ENCODE assay signal across 11 cellular contexts in the genomic region with DNA sequence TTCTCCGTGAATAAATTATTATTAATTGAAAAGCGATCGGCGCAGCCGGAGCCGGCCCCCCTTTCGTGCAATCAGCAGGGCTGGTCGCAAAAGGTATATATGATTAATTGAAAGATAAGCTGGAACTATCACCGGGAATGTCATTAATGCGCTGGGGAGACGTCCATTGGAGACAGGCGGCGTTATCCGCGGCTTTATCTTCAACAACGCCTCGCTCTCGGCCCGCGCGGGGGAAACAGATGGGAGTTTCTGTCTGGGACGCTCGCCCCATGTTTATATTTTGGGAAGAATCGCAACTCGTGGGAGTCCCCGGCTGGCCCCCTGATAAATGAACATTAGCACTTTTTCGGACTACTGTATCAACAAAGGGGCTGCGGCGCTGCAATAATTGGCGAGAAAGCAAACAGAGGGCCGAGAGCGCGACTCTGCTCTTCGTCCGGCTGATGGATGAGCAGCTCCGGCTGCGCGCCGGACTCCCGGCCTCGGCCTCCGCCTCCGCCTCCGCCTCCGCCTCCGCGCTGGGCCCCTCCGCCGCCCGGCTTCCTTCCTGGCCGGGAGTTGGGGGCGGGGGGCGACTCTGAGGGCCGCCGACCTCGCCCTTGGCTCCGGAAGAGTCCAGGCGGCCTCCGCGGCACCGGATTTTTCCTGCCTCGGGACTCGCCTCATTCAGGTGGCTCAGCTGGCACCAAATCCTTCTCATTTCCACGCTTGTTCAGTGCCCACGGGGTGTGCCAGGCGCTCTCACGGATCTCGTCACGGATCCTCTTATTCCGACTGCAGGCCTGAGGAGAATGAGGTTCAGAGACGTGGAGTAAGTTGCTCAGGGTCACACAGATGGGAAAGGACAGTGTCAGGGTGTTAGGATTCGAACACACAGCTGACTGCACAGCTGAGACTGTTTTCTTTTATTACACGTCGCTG. TPM values are rescaled to one million over a fixed set of nuclear protein-coding genes. Genes with fewer than 3 reads are reported as not detected.
A peak's percentile ranks its signal among the peaks of the same experiment; 100 is the strongest.
DNase-seq lines count a peak whose midpoint lies in the region; ATAC-seq and TF ChIP-seq lines count a peak whose summit lies in the region.
"Had no signal": no experiment of that assay in that cellular context is flagged by ENCODE, and none has a peak within 500 bp of the region (broad histone marks: within the 10 kb centered on the region; RNA-seq: fewer than 3 reads in every experiment).

No MANE protein-coding gene starts in this region.

- POLR2A ChIA-PET in activated CD8-positive, alpha-beta T cell treated with anti-CD3 and anti-CD28 coated beads for 36 hours (lab: Charles Lee): interaction anchor here (1.2 kb wide), 1 partner anchor 10 kb away, joined by 3 read pairs; no protein-coding TSS in a partner anchor

- H3K9me3 ChIP-seq in heart right ventricle: no peaks in the 10 kb centered on the region
- no peaks in the 10 kb centered on the region for H3K9me3 ChIP-seq in right lobe of liver
- H3K9me3 ChIP-seq: transverse colon had no signal

- no peak for TF ChIP-seq CTCF in heart right ventricle (IDR thresholded peaks at IDR 0.05)
- no peak for TF ChIP-seq CTCF in activated CD8-positive, alpha-beta T cell treated with anti-CD3 and anti-CD28 coated beads for 36 hours (IDR thresholded peaks at IDR 0.05)
- no peak for TF ChIP-seq CTCF in right lobe of liver (IDR thresholded peaks at IDR 0.05)
- no peak for TF ChIP-seq CTCF in lower leg skin (IDR thresholded peaks at IDR 0.05)

- H3K9me3 Mint-ChIP-seq in activated CD8-positive, alpha-beta T cell treated with anti-CD3 and anti-CD28 coated beads for 36 hours: no peaks in the 10 kb centered on the region

- DNase-seq in heart right ventricle (no peak), cardiac septum (ENCODE audit: low spot score) (no peak), right lobe of liver (no peak), Ammon's horn (ENCODE audit: low spot score) (no peak), lower leg skin (ENCODE audit: low spot score in 2 of 2) (no peak)
- no peak for DNase-seq in activated CD8-positive, alpha-beta T cell treated with anti-CD3 and anti-CD28 coated beads for 36 hours
- DNase-seq: activated CD4-positive, alpha-beta T cell treated with anti-CD3 and anti-CD28 coated beads, Interleukin-2, amount 50 U/mL, for 1 hour; GF-D8; transverse colon had no signal

- no peaks in the 10 kb centered on the region for H3K36me3 Mint-ChIP-seq in activated CD8-positive, alpha-beta T cell treated with anti-CD3 and anti-CD28 coated beads for 36 hours (ENCODE audit: low read depth)

- no peaks in the 10 kb centered on the region for H3K36me3 ChIP-seq in heart right ventricle
- H3K36me3 ChIP-seq in right lobe of liver: no peaks in the 10 kb centered on the region
- H3K36me3 ChIP-seq: transverse colon had no signal

- H3K27me3 Mint-ChIP-seq in activated CD8-positive, alpha-beta T cell treated with anti-CD3 and anti-CD28 coated beads for 36 hours: peaks cover 92% of the 10 kb centered on the region

- H3K27me3 ChIP-seq in heart right ventricle: peaks cover 12 to 100% (median 96%) of the 10 kb centered on the region in 7 donors
- H3K27me3 ChIP-seq in right lobe of liver: peaks cover 8 to 49% of the 10 kb centered on the region in 2 donors

- intact Hi-C loops in heart right ventricle (cut with DNase I): loop anchor here in 1 of 10 donors (10.0 kb wide), 1 partner anchor 74 kb away; no protein-coding TSS in a partner anchor
- intact Hi-C loops in cardiac septum (cut with DNase I): no loop called here
- intact Hi-C loops in activated CD8-positive, alpha-beta T cell treated with anti-CD3 and anti-CD28 coated beads for 36 hours (cut with micrococcal nuclease): loop anchor here (10.0 kb wide), 1 partner anchor 1934 kb away; the partner anchor contains the start of gene TLX3
- intact Hi-C loops in right lobe of liver (cut with DNase I): no loop called here
- intact Hi-C loops in lower leg skin (cut with DNase I; ENCODE audit: low total_unique reads): no loop called here

- H3K27ac ChIP-seq in heart right ventricle (peak overlapping the region; percentile 70 to 94 (median 89)), right lobe of liver (no peak overlapping the region)
- H3K27ac ChIP-seq: transverse colon had no signal

- H3K4me1 ChIP-seq in heart right ventricle: peaks cover 0 to 58% (median 28%) of the 10 kb centered on the region in 9 donors
- peaks cover 0 to 10% (median 0%) of the 10 kb centered on the region in 4 donors for H3K4me1 ChIP-seq in right lobe of liver

- peaks cover 28% of the 10 kb centered on the region for H3K4me1 Mint-ChIP-seq in activated CD8-positive, alpha-beta T cell treated with anti-CD3 and anti-CD28 coated beads for 36 hours (ENCODE audit: low read depth)

- CTCF ChIA-PET in activated CD8-positive, alpha-beta T cell treated with anti-CD3 and anti-CD28 coated beads for 36 hours (lab: Charles Lee): no interaction called here

- no peak overlapping the region for H3K27ac Mint-ChIP-seq in activated CD8-positive, alpha-beta T cell treated with anti-CD3 and anti-CD28 coated beads for 36 hours

- H3K4me3 ChIP-seq in heart right ventricle (peak overlapping the region; percentile 21 to 51 (median 42)), right lobe of liver (no peak overlapping the region), lower leg skin (ENCODE audit: low read depth, poor library complexity, severe bottlenecking) (no peak overlapping the region)

- peak overlapping the region; percentile 2 for H3K4me3 Mint-ChIP-seq in activated CD8-positive, alpha-beta T cell treated with anti-CD3 and anti-CD28 coated beads for 36 hours

- 1 to 2% methylated on average over 70 to 74 of the region's 74 CpGs for WGBS in heart right ventricle, 2 donors
- 0% methylated on average over 10 of the region's 74 CpGs for WGBS in right lobe of liver (ENCODE audit: insufficient coverage, low coverage, low lambda C conversion rate, missing lambda C conversion rate)
- 3% methylated on average over 54 to 65 of the region's 74 CpGs for WGBS in lower leg skin, 2 donors

- ATAC-seq in heart right ventricle (no peak), right lobe of liver (peak; percentile 33 to 65 (median 56)), GM18867 (IDR thresholded peaks at IDR 0.05; ENCODE audit: unreplicated experiment) (no peak), HG03378 (IDR thresholded peaks at IDR 0.05; ENCODE audit: unreplicated experiment) (no peak)
- no peak for ATAC-seq in activated CD8-positive, alpha-beta T cell treated with anti-CD3 and anti-CD28 coated beads for 36 hours

- no peak for TF ChIP-seq POLR2A in right lobe of liver (IDR thresholded peaks at IDR 0.05)
- TF ChIP-seq POLR2A in lower leg skin (IDR thresholded peaks at IDR 0.05): no peak

RNA-seq across cellular contexts. Expression of gene NKX2-5, which starts 3.6 kb away (rescaled TPM):
- total RNA-seq in heart right ventricle (100 to 1,000 TPM; 137 to 295 (median 192) TPM), cardiac septum (157 TPM), right lobe of liver (not detected), lower leg skin (not detected)
- 100 to 1,000 TPM in 1 of 2 donors, 10 to 100 TPM in 1; 69.1 to 274 TPM for polyA plus RNA-seq in heart right ventricle
- total RNA-seq in activated CD8-positive, alpha-beta T cell treated with anti-CD3 and anti-CD28 coated beads for 36 hours: under 1 TPM in 1 of 2 experiments, not detected in 1; 0.36 TPM
- total RNA-seq: transverse colon had no signal

Comparison
In these comparisons a context has a peak if more than half of its experiments do, and no peak if none do; other contexts are left out.
1. ATAC-seq: peak in right lobe of liver (4 of 4); none in heart right ventricle (0 of 8), activated CD8-positive, alpha-beta T cell treated with anti-CD3 and anti-CD28 coated beads for 36 hours (single experiment), GM18867 (single experiment) and HG03378 (single experiment).
2. H3K27ac ChIP-seq: peak in heart right ventricle (10 of 10); none in right lobe of liver (0 of 3).
3. H3K4me3 ChIP-seq: peak in heart right ventricle (10 of 10); none in right lobe of liver (0 of 3) and lower leg skin (single experiment).
4. RNA of gene NKX2-5, which starts 3.6 kb away (total RNA-seq): 137 to 295 TPM in heart right ventricle and 157 TPM in cardiac septum (single experiment); 0.36 TPM in activated CD8-positive, alpha-beta T cell treated with anti-CD3 and anti-CD28 coated beads for 36 hours, not detected in right lobe of liver and not detected in lower leg skin; every median in the first group is over 100 times any median in the second.